ENCODE assay signal across 11 cellular contexts in genomic region chr17:36931697-36932382, GRCh38. TPM values are rescaled to one million over a fixed set of nuclear protein-coding genes. Genes with fewer than 3 reads are reported as not detected.
DNase-seq lines count a peak whose midpoint lies in the region; ATAC-seq and TF ChIP-seq lines count a peak whose summit lies in the region.
"Had no signal": no experiment of that assay in that cellular context is flagged by ENCODE, and none has a peak within 500 bp of the region (broad histone marks: within the 10 kb centered on the region; RNA-seq: fewer than 3 reads in every experiment).

No MANE protein-coding gene starts in this region.

- H3K27ac ChIP-seq in osteoblast (ENCODE audit: low read depth, low read length) (no peak overlapping the region), gastroesophageal sphincter (no peak overlapping the region)

- TF ChIP-seq POLR2A in gastroesophageal sphincter (IDR thresholded peaks at IDR 0.05) = no peak

- no peak overlapping the region for H2AFZ ChIP-seq in osteoblast (ENCODE audit: low read length)

- H3K36me3 ChIP-seq in osteoblast (ENCODE audit: insufficient read depth, low read length) = no peaks in the 10 kb centered on the region
- no peaks in the 10 kb centered on the region for H3K36me3 ChIP-seq in gastroesophageal sphincter

- H3K79me2 ChIP-seq in osteoblast (ENCODE audit: insufficient read depth, low read length) = no peaks in the 10 kb centered on the region

- TF ChIP-seq CTCF in osteoblast (IDR thresholded peaks at IDR 0.05; ENCODE audit: extremely low read depth, low read depth, low read length) = no peak
- no peak for TF ChIP-seq CTCF in gastroesophageal sphincter (IDR thresholded peaks at IDR 0.05)

- peaks cover 14% of the 10 kb centered on the region for H4K20me1 ChIP-seq in osteoblast (ENCODE audit: insufficient read depth, low read length)

- H3K27me3 ChIP-seq in osteoblast (ENCODE audit: insufficient read depth, low read length) (peaks cover 99% of the 10 kb centered on the region), gastroesophageal sphincter (peaks cover 100% of the 10 kb centered on the region)

- DNase-seq in EH (ENCODE audit: low read depth) (peak; percentile 46), NCI-H1105 (lab: John Stamatoyannopoulos, UW) (peak; percentile 44), ecto neural progenitor cell (ENCODE audit: low spot score) (peak; percentile 53), osteoblast (ENCODE audit: insufficient read length, low spot score, missing footprints) (peak; percentile 59), Kasumi-1 (lab: John Stamatoyannopoulos, UW) (no peak), 8988T (no peak)
- DNase-seq: activated CD8-positive, alpha-beta memory T cell treated with anti-CD3 and anti-CD28 coated beads, Interleukin-2, amount 50 U/mL, for 4 hours; OCI-M1 had no signal

- no peaks in the 10 kb centered on the region for H3K4me1 ChIP-seq in osteoblast (ENCODE audit: insufficient read depth, low read length)
- peaks cover 2 to 62% (median 42%) of the 10 kb centered on the region in 3 donors for H3K4me1 ChIP-seq in gastroesophageal sphincter

- H3K9me3 ChIP-seq in osteoblast (ENCODE audit: low read depth, low read length) (no peaks in the 10 kb centered on the region), gastroesophageal sphincter (no peaks in the 10 kb centered on the region)

- TF ChIP-seq EP300 in gastroesophageal sphincter (IDR thresholded peaks at IDR 0.05) = no peak

- WGBS in gastroesophageal sphincter (ENCODE audit: low coverage in 1 of 2), 2 donors = 1 to 2% methylated on average over 15 to 29 of the region's 30 CpGs

- peak overlapping the region; percentile 36 for H3K4me2 ChIP-seq in osteoblast (ENCODE audit: insufficient read depth, low read length)

- ATAC-seq in gastroesophageal sphincter (no peak), GM19351 (IDR thresholded peaks at IDR 0.05; ENCODE audit: unreplicated experiment) (no peak)

- H3K4me3 ChIP-seq in osteoblast (ENCODE audit: insufficient read depth, low read length) = no peak overlapping the region
- peak overlapping the region in 1 of 2 donors; percentile 32 for H3K4me3 ChIP-seq in gastroesophageal sphincter

RNA-seq across cellular contexts. Expression of gene LHX1, which starts 5.4 kb away (rescaled TPM):
- total RNA-seq in osteoblast (not detected in 2 replicates), gastroesophageal sphincter (not detected)
- total RNA-seq: myocyte had no signal

RNA-seq across cellular contexts. Expression of gene AATF, which starts 16.9 kb away (rescaled TPM):
- total RNA-seq in osteoblast (22.4 and 24.2 TPM in 2 replicates), gastroesophageal sphincter (10 to 100 TPM; 36.1 to 45.1 (median 38.5) TPM)

Comparison
In these comparisons a context has a peak if more than half of its experiments do, and no peak if none do; other contexts are left out.
1. DNase-seq: peak in EH (single experiment), NCI-H1105 (single experiment), ecto neural progenitor cell (single experiment) and osteoblast (single experiment); none in Kasumi-1 (0 of 2) and 8988T (single experiment).